In genomic region chr17:34623856-34624766, GRCh38 we compare ENCODE assay signal across 27 cellular contexts. TPM values are rescaled to one million over a fixed set of nuclear protein-coding genes. Genes with fewer than 3 reads are reported as not detected.
DNase-seq lines count a peak whose midpoint lies in the region; ATAC-seq and TF ChIP-seq lines count a peak whose summit lies in the region.
"Had no signal": no experiment of that assay in that cellular context is flagged by ENCODE, and none has a peak within 500 bp of the region (broad histone marks: within the 10 kb centered on the region; RNA-seq: fewer than 3 reads in every experiment).

No MANE protein-coding gene starts in this region.

- intact Hi-C loops in CD4-positive, alpha-beta T cell (cut with DNase I, micrococcal nuclease), result no loop called here

- no peaks in the 10 kb centered on the region for H3K36me3 ChIP-seq in neural progenitor cell
- H3K36me3 ChIP-seq: heart right ventricle, left ventricle myocardium inferior, Peyer's patch had no signal

- H3K4me1 ChIP-seq in neural progenitor cell, result peaks cover 22% of the 10 kb centered on the region
- H3K4me1 ChIP-seq: A549, left ventricle myocardium inferior, Peyer's patch had no signal

- CTCF ChIA-PET in WTC11 (lab: Charles Lee), result interaction anchor here (0.9 to 2.5 kb wide), 5 partner anchors 9 to 42 kb away, joined by 3 to 22 read pairs (median 3); no protein-coding TSS in a partner anchor
- CTCF ChIA-PET in CD4-positive, alpha-beta T cell (lab: Charles Lee), result no interaction called here

- H3K9me3 ChIP-seq in neural progenitor cell (ENCODE audit: low read depth), result no peaks in the 10 kb centered on the region
- no peaks in the 10 kb centered on the region for H3K9me3 ChIP-seq in CD4-positive, alpha-beta T cell (ENCODE audit: control insufficient read depth, low read length)
- H3K9me3 ChIP-seq: A549, heart right ventricle, left ventricle myocardium inferior, Peyer's patch had no signal

- H3F3A ChIP-seq in neural progenitor cell (ENCODE audit: low read depth), result no peaks in the 10 kb centered on the region

- H3K79me2 ChIP-seq in neural progenitor cell (ENCODE audit: low read depth), result no peaks in the 10 kb centered on the region

- H3K27ac Mint-ChIP-seq in WTC11 (no peak overlapping the region; the same call in 1 of the 2 replicates), neural progenitor cell (peak overlapping the region; percentile 87), type B pancreatic cell (no peak overlapping the region)
- H3K27ac Mint-ChIP-seq in CD4-positive, alpha-beta T cell, result no peak overlapping the region
- H3K27ac Mint-ChIP-seq: IgD-negative memory B cell; mesothelial cell of epicardium; naive thymus-derived CD4-positive, alpha-beta T cell had no signal

- H4K20me1 ChIP-seq in neural progenitor cell (ENCODE audit: low read depth), result no peaks in the 10 kb centered on the region

- H3K27me3 ChIP-seq in neural progenitor cell, result peaks cover 28% of the 10 kb centered on the region
- peaks cover 63% of the 10 kb centered on the region for H3K27me3 ChIP-seq in CD4-positive, alpha-beta T cell (ENCODE audit: control insufficient read depth, insufficient read depth, low read length)

- H3K4me3 Mint-ChIP-seq in WTC11 (no peak overlapping the region), neural progenitor cell (no peak overlapping the region), type B pancreatic cell (no peak overlapping the region)
- H3K4me3 Mint-ChIP-seq in CD4-positive, alpha-beta T cell, result no peak overlapping the region
- H3K4me3 Mint-ChIP-seq: activated T-cell treated with anti-CD3 and anti-CD28 coated beads, Interleukin-2, amount 50 U/mL, for 4 hours; IgD-negative memory B cell; mesothelial cell of epicardium; naive thymus-derived CD4-positive, alpha-beta T cell had no signal

- no peaks in the 10 kb centered on the region for H3K9me3 Mint-ChIP-seq in WTC11
- H3K9me3 Mint-ChIP-seq in neural progenitor cell, result no peaks in the 10 kb centered on the region
- H3K9me3 Mint-ChIP-seq in type B pancreatic cell, result no peaks in the 10 kb centered on the region
- no peaks in the 10 kb centered on the region for H3K9me3 Mint-ChIP-seq in CD4-positive, alpha-beta T cell
- H3K9me3 Mint-ChIP-seq: activated T-cell treated with anti-CD3 and anti-CD28 coated beads, Interleukin-2, amount 50 U/mL, for 4 hours; IgD-negative memory B cell; mesothelial cell of epicardium; naive thymus-derived CD4-positive, alpha-beta T cell had no signal

- H3K4me1 Mint-ChIP-seq in WTC11, result peaks cover 33% of the 10 kb centered on the region
- H3K4me1 Mint-ChIP-seq in neural progenitor cell, result peaks cover 23% of the 10 kb centered on the region
- peaks cover 20% of the 10 kb centered on the region for H3K4me1 Mint-ChIP-seq in type B pancreatic cell (ENCODE audit: unreplicated experiment)
- H3K4me1 Mint-ChIP-seq in CD4-positive, alpha-beta T cell (ENCODE audit: low read depth), result peaks cover 7% of the 10 kb centered on the region
- H3K4me1 Mint-ChIP-seq: IgD-negative memory B cell had no signal

- peak overlapping the region; percentile 57 for H2AFZ ChIP-seq in neural progenitor cell (replicated peaks)

- peak; percentile 44 for ATAC-seq in WTC11
- no peak for ATAC-seq in CD4-positive, alpha-beta T cell (ENCODE audit: poor library complexity)
- ATAC-seq: A549; activated T-cell treated with anti-CD3 and anti-CD28 coated beads, Interleukin-2, amount 50 U/mL, for 4 hours; GM12878; naive thymus-derived CD4-positive, alpha-beta T cell had no signal

- no peak overlapping the region for H3K4me3 ChIP-seq in neural progenitor cell
- H3K4me3 ChIP-seq: A549, GM12878, heart right ventricle, left ventricle myocardium inferior, Peyer's patch, smooth muscle cell had no signal

- DNase-seq in NCI-H2107 treated with DMSO at 0.1 percent for 48 hours (lab: John Stamatoyannopoulos, UW; ENCODE audit: unreplicated experiment) (peak; percentile 27), NCI-H2107 (lab: John Stamatoyannopoulos, UW) (no peak), HuH-7 (ENCODE audit: low spot score) (peak; percentile 36), WTC11 (ENCODE audit: low spot score) (no peak), neural progenitor cell (ENCODE audit: low spot score) (no peak), type B pancreatic cell (ENCODE audit: extremely low spot score, unreplicated experiment) (no peak), MV-4-11 (lab: John Stamatoyannopoulos, UW) (no peak)
- DNase-seq in CD4-positive, alpha-beta T cell, result no peak
- DNase-seq: activated CD4-positive, alpha-beta T cell treated with anti-CD3 and anti-CD28 coated beads for 48 hours; activated naive CD4-positive, alpha-beta T cell; activated T-cell treated with anti-CD3 and anti-CD28 coated beads, Interleukin-2, amount 50 U/mL, for 4 hours; effector memory CD4-positive, alpha-beta T cell; heart right ventricle; left ventricle myocardium inferior; naive thymus-derived CD4-positive, alpha-beta T cell; NCI-H1694 treated with DMSO at 0.1 percent for 48 hours; NCI-H446; Peyer's patch had no signal

- TF ChIP-seq CTCF in WTC11 (IDR thresholded peaks at IDR 0.05), result no peak
- no peak for TF ChIP-seq CTCF in neural progenitor cell (IDR thresholded peaks at IDR 0.05)
- TF ChIP-seq CTCF in type B pancreatic cell (conservative IDR thresholded peaks at IDR 0.05), result no peak
- no peak for TF ChIP-seq CTCF in CD4-positive, alpha-beta T cell (IDR thresholded peaks at IDR 0.05)

- H3K27me3 Mint-ChIP-seq in WTC11 (ENCODE audit: low read depth) (peaks cover 33% of the 10 kb centered on the region), neural progenitor cell (ENCODE audit: insufficient read depth, low read depth) (peaks cover 13% of the 10 kb centered on the region), type B pancreatic cell (peaks cover 46% of the 10 kb centered on the region)
- peaks cover 82% of the 10 kb centered on the region for H3K27me3 Mint-ChIP-seq in CD4-positive, alpha-beta T cell

- H3K27ac ChIP-seq in neural progenitor cell, result no peak overlapping the region
- H3K27ac ChIP-seq in CD4-positive, alpha-beta T cell (ENCODE audit: low read depth, low read length), result no peak overlapping the region
- H3K27ac ChIP-seq: A549, heart right ventricle, HL-60, left ventricle myocardium inferior, Peyer's patch had no signal

- H3K9ac ChIP-seq in neural progenitor cell, result no peak overlapping the region

- H3K4me2 ChIP-seq in neural progenitor cell, result peak overlapping the region; percentile 59
- H3K4me2 ChIP-seq: A549, smooth muscle cell had no signal

- POLR2A ChIA-PET in WTC11 (lab: Charles Lee), result no interaction called here
- POLR2A ChIA-PET in CD4-positive, alpha-beta T cell (lab: Charles Lee), result interaction anchor here (0.6 kb wide), 1 partner anchor 414 kb away, joined by 3 read pairs; no protein-coding TSS in a partner anchor

- no peaks in the 10 kb centered on the region for H3K36me3 Mint-ChIP-seq in WTC11
- no peaks in the 10 kb centered on the region for H3K36me3 Mint-ChIP-seq in neural progenitor cell
- H3K36me3 Mint-ChIP-seq in type B pancreatic cell, result no peaks in the 10 kb centered on the region
- no peaks in the 10 kb centered on the region for H3K36me3 Mint-ChIP-seq in CD4-positive, alpha-beta T cell (ENCODE audit: low read depth)
- H3K36me3 Mint-ChIP-seq: mesothelial cell of epicardium had no signal

TF ChIP-seq in WTC11, 78 proteins besides CTCF, POLR2A, EP300 and RAD21 (continues in another document):
- TF ChIP-seq GABPB1 (CRISPR knock-in tag; IDR thresholded peaks at IDR 0.05) (no peak), NR2C2 (CRISPR knock-in tag; IDR thresholded peaks at IDR 0.05) (no peak), ZNF671 (CRISPR knock-in tag; IDR thresholded peaks at IDR 0.05) (no peak), ZNF281 (CRISPR knock-in tag; IDR thresholded peaks at IDR 0.05) (no peak), KAT7 (CRISPR knock-in tag; IDR thresholded peaks at IDR 0.05; ENCODE audit: borderline replicate concordance) (no peak), ATF6 (CRISPR knock-in tag; IDR thresholded peaks at IDR 0.05) (no peak)

RNA-seq across cellular contexts. Expression of gene TMEM132E, which starts 44.7 kb away (rescaled TPM):
- 1.2 to 2.3 TPM (median 2.0 TPM) in 3 replicates for total RNA-seq in WTC11 (2021)
- 0.21 and 0.43 TPM in 2 replicates for total RNA-seq in neural progenitor cell (ENCODE audit: low replicate concordance)
- total RNA-seq in type B pancreatic cell (ENCODE audit: low replicate concordance), result 0.92 and 1.2 TPM in 2 replicates
- total RNA-seq in CD4-positive, alpha-beta T cell, result under 1 TPM in 1 of 2 experiments, not detected in 1; 0.05 TPM
- total RNA-seq: Daoy, GM12878, osteocyte, renal cortical epithelial cell had no signal

Comparison
In these comparisons a context has a peak if more than half of its experiments do, and no peak if none do; other contexts are left out.
1. DNase-seq: peak in NCI-H2107 treated with DMSO at 0.1 percent for 48 hours (single experiment) and HuH-7 (single experiment); none in NCI-H2107 (single experiment), WTC11 (single experiment), neural progenitor cell (single experiment), type B pancreatic cell (single experiment), CD4-positive, alpha-beta T cell (0 of 10) and MV-4-11 (single experiment).